In the genomic region with DNA sequence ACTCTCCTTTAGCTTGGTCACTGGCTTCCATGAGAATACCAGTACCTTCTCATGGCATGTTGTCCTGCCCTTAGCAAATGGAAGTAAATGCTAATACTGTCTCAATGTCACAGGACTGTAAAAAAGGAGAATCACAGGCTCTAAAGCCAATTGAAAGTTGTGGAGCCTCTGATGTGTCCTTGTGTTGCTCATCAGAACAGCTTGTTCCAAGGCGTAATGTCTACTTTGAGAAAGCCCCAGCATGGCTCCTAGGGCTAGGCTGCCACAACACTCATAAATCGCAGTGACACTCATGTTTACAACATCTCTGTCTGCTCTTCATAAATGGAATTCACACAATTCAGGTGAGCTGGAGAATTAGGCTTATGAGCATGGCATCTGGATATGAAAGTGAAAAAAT, we compare ENCODE assay signal across 23 cellular contexts.
DNase-seq lines count a peak whose midpoint lies in the region; ATAC-seq and TF ChIP-seq lines count a peak whose summit lies in the region.
"Had no signal": no experiment of that assay in that cellular context is flagged by ENCODE, and none has a peak within 500 bp of the region (broad histone marks: within the 10 kb centered on the region; RNA-seq: fewer than 3 reads in every experiment).

No MANE protein-coding gene starts in this region.

- no peak overlapping the region for H3K4me3 ChIP-seq in breast epithelium
- no peak overlapping the region for H3K4me3 ChIP-seq in esophagus squamous epithelium
- no peak overlapping the region for H3K4me3 ChIP-seq in lung
- no peak overlapping the region for H3K4me3 ChIP-seq in suprapubic skin
- H3K4me3 ChIP-seq: BLaER1 treated with 17β-estradiol and CSF1 and Interleukin-3, amounts not matched to agents 10 nM and 100 nM; GM12878 had no signal

- no peak for TF ChIP-seq EP300 in suprapubic skin (IDR thresholded peaks at IDR 0.05)

- no peak for TF ChIP-seq CTCF in MCF 10A (IDR thresholded peaks at IDR 0.05; ENCODE audit: unreplicated experiment)
- TF ChIP-seq CTCF in breast epithelium (IDR thresholded peaks at IDR 0.05) = no peak
- TF ChIP-seq CTCF in esophagus squamous epithelium (IDR thresholded peaks at IDR 0.05) = no peak
- no peak for TF ChIP-seq CTCF in lung (IDR thresholded peaks at IDR 0.05; ENCODE audit: control extremely low read depth, extremely low read depth)
- no peak for TF ChIP-seq CTCF in suprapubic skin (IDR thresholded peaks at IDR 0.05)
- TF ChIP-seq CTCF in GM13976 (IDR thresholded peaks at IDR 0.05; ENCODE audit: borderline replicate concordance, control extremely low read depth, extremely low read depth, insufficient read depth, missing control alignments) = no peak

- H3K36me3 ChIP-seq in breast epithelium = no peaks in the 10 kb centered on the region
- no peaks in the 10 kb centered on the region for H3K36me3 ChIP-seq in esophagus squamous epithelium
- H3K36me3 ChIP-seq in lung (ENCODE audit: control insufficient read depth in 2 of 2, insufficient read depth in 2 of 2, low read length in 2 of 2) = no peaks in the 10 kb centered on the region
- H3K36me3 ChIP-seq in suprapubic skin = no peaks in the 10 kb centered on the region
- H3K36me3 ChIP-seq: BLaER1 treated with 17β-estradiol and CSF1 and Interleukin-3, amounts not matched to agents 10 nM and 100 nM had no signal

- no peak overlapping the region for H3K4me3 Mint-ChIP-seq in MCF 10A (ENCODE audit: unreplicated experiment)
- H3K4me3 Mint-ChIP-seq: B cell; CD4-positive, CD25-positive, alpha-beta regulatory T cell; CD8-positive, alpha-beta memory T cell; HFFc6; IgD-negative memory B cell had no signal

- POLR2A ChIA-PET in MCF 10A (lab: Yijun Ruan, JAX) = interaction anchor here (0.6 to 2.1 kb wide), 7 partner anchors 111 to 1011 kb away, joined by 3 to 10 read pairs (median 3); no protein-coding TSS in a partner anchor

- no TSS peak for BruUV-seq in MCF 10A (replicated peaks; lab: Mats Ljungman, UMichigan)

- peak overlapping the region; percentile 49 for H3K27ac Mint-ChIP-seq in MCF 10A (ENCODE audit: low read depth, unreplicated experiment)
- H3K27ac Mint-ChIP-seq: B cell; CD8-positive, alpha-beta memory T cell; HFFc6; IgD-negative memory B cell had no signal

- WGBS in esophagus squamous epithelium, 2 donors = 76 to 95% methylated on average over 2 of the region's 2 CpGs
- WGBS in lung, 2 donors = 93 to 96% methylated on average over 2 of the region's 2 CpGs
- 88% methylated on average over 2 of the region's 2 CpGs for WGBS in suprapubic skin

- H3K4me1 ChIP-seq in breast epithelium = no peaks in the 10 kb centered on the region
- H3K4me1 ChIP-seq in esophagus squamous epithelium = peaks cover 8 to 48% (median 9%) of the 10 kb centered on the region in 3 donors
- H3K4me1 ChIP-seq in lung (ENCODE audit: control insufficient read depth in 2 of 2, insufficient read depth in 2 of 2, low read length in 2 of 2) = peaks cover 0 to 2% of the 10 kb centered on the region in 2 donors
- H3K4me1 ChIP-seq in suprapubic skin = peaks cover 16% of the 10 kb centered on the region

- H3K27ac ChIP-seq in breast epithelium (no peak overlapping the region), esophagus squamous epithelium (peak overlapping the region; percentile 47 to 76 (median 62)), lung (ENCODE audit: low read depth in 1 of 2, low read length in 1 of 2) (no peak overlapping the region), suprapubic skin (peak overlapping the region; percentile 36)

- H3K9me3 Mint-ChIP-seq in MCF 10A (ENCODE audit: unreplicated experiment) = no peaks in the 10 kb centered on the region
- H3K9me3 Mint-ChIP-seq: HFFc6, IgD-negative memory B cell had no signal

- no peaks in the 10 kb centered on the region for H3K27me3 Mint-ChIP-seq in MCF 10A (ENCODE audit: insufficient read depth, unreplicated experiment)
- H3K27me3 Mint-ChIP-seq: B cell; CD4-positive, CD25-positive, alpha-beta regulatory T cell had no signal

- TF ChIP-seq POLR2A in breast epithelium (IDR thresholded peaks at IDR 0.05) = no peak
- TF ChIP-seq POLR2A in esophagus squamous epithelium (IDR thresholded peaks at IDR 0.05) = no peak
- TF ChIP-seq POLR2A in suprapubic skin (IDR thresholded peaks at IDR 0.05) = no peak

- DNase-seq in MCF 10A (ENCODE audit: unreplicated experiment) = no peak
- no peak for DNase-seq in breast epithelium (ENCODE audit: low spot score in 2 of 2)
- no peak for DNase-seq in esophagus squamous epithelium (lab: John Stamatoyannopoulos, UW)
- peak; percentile 13 for DNase-seq in lung (ENCODE audit: low spot score)
- DNase-seq in suprapubic skin (ENCODE audit: low spot score in 2 of 2) = no peak
- no peak for DNase-seq in hypothalamus (lab: John Stamatoyannopoulos, UW)
- no peak for DNase-seq in GM13976 (ENCODE audit: low spot score)
- DNase-seq in CD1c-positive myeloid dendritic cell (ENCODE audit: extremely low spot score) = no peak
- DNase-seq: 8988T; CD4-positive, CD25-positive, alpha-beta regulatory T cell; CD8-positive, alpha-beta memory T cell; COR-L47; DMS 273 treated with DMSO at 0.1 percent for 48 hours; DMS53; DND-41; EL; GOT3; H7; HFFc6 had no signal

- CTCF ChIA-PET in MCF 10A (lab: Yijun Ruan, JAX) = interaction anchor here (0.5 to 3.2 kb wide), 33 partner anchors 10 to 1586 kb away, joined by 3 to 24 read pairs (median 3); no protein-coding TSS in a partner anchor

- H3K27me3 ChIP-seq in breast epithelium (no peaks in the 10 kb centered on the region), esophagus squamous epithelium (no peaks in the 10 kb centered on the region), lung (ENCODE audit: control insufficient read depth, insufficient read depth) (no peaks in the 10 kb centered on the region), suprapubic skin (no peaks in the 10 kb centered on the region)
- H3K27me3 ChIP-seq: BLaER1 treated with 17β-estradiol and CSF1 and Interleukin-3, amounts not matched to agents 10 nM and 100 nM had no signal

- H3K9me3 ChIP-seq in breast epithelium = no peaks in the 10 kb centered on the region
- H3K9me3 ChIP-seq in esophagus squamous epithelium = no peaks in the 10 kb centered on the region
- no peaks in the 10 kb centered on the region for H3K9me3 ChIP-seq in lung (ENCODE audit: control insufficient read depth in 2 of 2, insufficient read depth in 1 of 2, low read length in 1 of 2)
- H3K9me3 ChIP-seq in suprapubic skin = no peaks in the 10 kb centered on the region
- H3K9me3 ChIP-seq: BLaER1 treated with 17β-estradiol and CSF1 and Interleukin-3, amounts not matched to agents 10 nM and 100 nM had no signal

- H3K36me3 Mint-ChIP-seq in MCF 10A (ENCODE audit: insufficient read depth, unreplicated experiment) = peaks cover 6% of the 10 kb centered on the region
- H3K36me3 Mint-ChIP-seq: CD4-positive, CD25-positive, alpha-beta regulatory T cell; IgD-negative memory B cell had no signal

- ATAC-seq in lung (ENCODE audit: insufficient read depth, low FRiP score) = no peak

- H3K4me1 Mint-ChIP-seq in MCF 10A (ENCODE audit: insufficient read depth, unreplicated experiment) = peaks cover 18% of the 10 kb centered on the region
- H3K4me1 Mint-ChIP-seq: CD4-positive, CD25-positive, alpha-beta regulatory T cell had no signal

- in situ Hi-C loops in GM13976 (cut with MboI; ENCODE audit: low sequenced_read_pairs, unreplicated experiment) = loop anchor here (25.0 kb wide), 1 partner anchor 1299 kb away; no protein-coding TSS in a partner anchor

- intact Hi-C loops in MCF 10A (cut with micrococcal nuclease) (loop anchor here (1.0 to 10.0 kb wide), 7 partner anchors 89 to 1339 kb away; a partner anchor contains a TSS), breast epithelium (cut with DNase I; ENCODE audit: low total_unique reads) (no loop called here), esophagus squamous epithelium (cut with DNase I) (no loop called here)

Comparison
In these comparisons a context has a peak if more than half of its experiments do, and no peak if none do; other contexts are left out.
1. H3K27ac ChIP-seq: peak in esophagus squamous epithelium (4 of 4) and suprapubic skin (single experiment); none in breast epithelium (0 of 2) and lung (0 of 2).